20 cellular contexts compared by ENCODE assay signal in the genomic region with DNA sequence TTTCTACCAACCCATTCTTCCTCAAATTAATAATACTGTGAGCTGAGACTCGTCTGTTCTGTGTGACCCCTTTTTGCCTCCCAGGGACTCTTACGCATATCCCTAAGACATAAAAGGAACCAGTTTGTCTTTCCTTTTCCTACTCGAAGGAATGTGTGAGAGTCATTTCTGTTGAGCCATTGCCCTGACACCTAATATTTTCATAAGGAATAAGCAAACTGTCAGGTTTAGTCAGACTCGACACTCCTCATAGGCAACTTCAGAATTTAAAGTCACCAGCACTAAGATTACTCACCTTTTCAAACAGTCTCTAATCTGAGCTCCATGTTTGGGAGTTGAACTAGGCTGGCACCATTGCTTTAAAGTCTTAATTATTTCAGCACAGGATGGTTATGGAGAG.
A peak's percentile ranks its signal among the peaks of the same experiment; 100 is the strongest.
DNase-seq lines count a peak whose midpoint lies in the region; FAIRE-seq and TF ChIP-seq lines count a peak whose summit lies in the region.
"Had no signal": no experiment of that assay in that cellular context is flagged by ENCODE, and none has a peak within 500 bp of the region (broad histone marks: within the 10 kb centered on the region; RNA-seq: fewer than 3 reads in every experiment).

No MANE protein-coding gene starts in this region.

- H3K9me3 ChIP-seq in esophagus (ENCODE audit: control insufficient read depth in 2 of 2, insufficient read depth in 1 of 2, low read depth in 1 of 2, low read length in 1 of 2), result no peaks in the 10 kb centered on the region
- no peaks in the 10 kb centered on the region for H3K9me3 ChIP-seq in osteoblast (ENCODE audit: low read depth, low read length)
- no peaks in the 10 kb centered on the region for H3K9me3 ChIP-seq in neuronal stem cell (replicated peaks in 1 of 2; ENCODE audit: control insufficient read depth in 2 of 2, insufficient read depth in 1 of 2, low read depth in 1 of 2, low read length in 2 of 2)
- H3K9me3 ChIP-seq in kidney (ENCODE audit: control insufficient read depth in 1 of 2, low read length in 2 of 2), result no peaks in the 10 kb centered on the region
- H3K9me3 ChIP-seq in MM.1S (replicated peaks; ENCODE audit: insufficient read depth, low read length), result no peaks in the 10 kb centered on the region
- H3K9me3 ChIP-seq: BLaER1 had no signal

- H3K23ac ChIP-seq in neuronal stem cell (ENCODE audit: low read depth, low read length, poor library complexity), result no peak overlapping the region

- 41 to 51% methylated on average over 4 of the region's 4 CpGs for WGBS in esophagus, 2 donors
- no CpG with 5 or more reads among the region's 4 CpGs for WGBS in neuronal stem cell (ENCODE audit: extremely low coverage in 2 of 2, insufficient read length in 2 of 2, insufficient replicate concordance in 1 of 2), 2 donors

- H2BK15ac ChIP-seq in neuronal stem cell (ENCODE audit: low read length), result no peak overlapping the region

- H2BK12ac ChIP-seq in neuronal stem cell (ENCODE audit: low read length), result no peak overlapping the region

- H3K4me2 ChIP-seq in osteoblast (ENCODE audit: insufficient read depth, low read length), result peak overlapping the region; percentile 20
- H3K4me2 ChIP-seq in neuronal stem cell (ENCODE audit: insufficient read depth, low read length, poor library complexity, severe bottlenecking), result no peak overlapping the region
- H3K4me2 ChIP-seq in MM.1S (ENCODE audit: low read depth, low read length), result no peak overlapping the region
- H3K4me2 ChIP-seq: BLaER1 had no signal

- H3K36me3 ChIP-seq in BJ (ENCODE audit: control insufficient read depth, insufficient read depth, low read length) (no peaks in the 10 kb centered on the region), esophagus (ENCODE audit: control insufficient read depth in 2 of 2, insufficient read depth in 2 of 2, low read length in 1 of 2) (no peaks in the 10 kb centered on the region), osteoblast (ENCODE audit: insufficient read depth, low read length) (no peaks in the 10 kb centered on the region), neuronal stem cell (replicated peaks in 1 of 2; ENCODE audit: control insufficient read depth in 2 of 2, insufficient read depth in 2 of 2, low read length in 2 of 2) (no peaks in the 10 kb centered on the region), kidney (ENCODE audit: control insufficient read depth in 1 of 2, insufficient read depth in 2 of 2, low read length in 2 of 2) (no peaks in the 10 kb centered on the region), MM.1S (replicated peaks; ENCODE audit: insufficient read depth, low read length) (no peaks in the 10 kb centered on the region)
- H3K36me3 ChIP-seq: BLaER1, WERI-Rb-1 had no signal

- H3K4ac ChIP-seq in neuronal stem cell (ENCODE audit: low read length), result no peak overlapping the region

- H3K27me3 ChIP-seq in BJ (ENCODE audit: control insufficient read depth, insufficient read depth, low read length) (no peaks in the 10 kb centered on the region; the same call in 1 of the 2 replicates), esophagus (ENCODE audit: control insufficient read depth in 1 of 2, insufficient read depth in 2 of 2, low read length in 2 of 2) (no peaks in the 10 kb centered on the region), osteoblast (ENCODE audit: insufficient read depth, low read length) (no peaks in the 10 kb centered on the region), neuronal stem cell (ENCODE audit: control insufficient read depth in 3 of 3, insufficient read depth in 3 of 3, low read depth in 1 of 3, low read length in 3 of 3) (no peaks in the 10 kb centered on the region), MM.1S (replicated peaks; ENCODE audit: insufficient read depth, low read length) (no peaks in the 10 kb centered on the region)
- H3K27me3 ChIP-seq: BLaER1 had no signal

- CTCF ChIA-PET in BJ (lab: Yijun Ruan, JAX), result interaction anchor here (1.0 to 1.5 kb wide), 2 partner anchors 69 to 307 kb away, joined by 4 read pairs; no protein-coding TSS in a partner anchor

- no peaks in the 10 kb centered on the region for H3K79me1 ChIP-seq in neuronal stem cell (ENCODE audit: low read depth, low read length)

- H2BK120ac ChIP-seq in neuronal stem cell (ENCODE audit: low read depth, low read length), result no peak overlapping the region

- H3K27ac ChIP-seq in esophagus (ENCODE audit: low read depth in 2 of 2, low read length in 1 of 2) (peak overlapping the region; percentile 12 to 63), osteoblast (ENCODE audit: low read depth, low read length) (peak overlapping the region; percentile 99), neuronal stem cell (replicated peaks; ENCODE audit: low read length) (no peak overlapping the region), kidney (ENCODE audit: low read depth in 2 of 2, low read length in 2 of 2) (no peak overlapping the region), MM.1S (ENCODE audit: low read length) (no peak overlapping the region)
- H3K27ac ChIP-seq: BLaER1, WERI-Rb-1 had no signal

- no peak overlapping the region for H3K4me3 ChIP-seq in BJ (ENCODE audit: low read depth, low read length)
- no peak overlapping the region for H3K4me3 ChIP-seq in esophagus (ENCODE audit: low read depth in 1 of 2, low read length in 2 of 2)
- no peak overlapping the region for H3K4me3 ChIP-seq in osteoblast (ENCODE audit: insufficient read depth, low read length)
- no peak overlapping the region for H3K4me3 ChIP-seq in neuronal stem cell (ENCODE audit: low read length in 2 of 2)
- no peak overlapping the region for H3K4me3 ChIP-seq in kidney (ENCODE audit: low read length in 2 of 2)
- H3K4me3 ChIP-seq in MM.1S (ENCODE audit: low read length), result no peak overlapping the region
- H3K4me3 ChIP-seq: BLaER1 had no signal

- no peak overlapping the region for H3K14ac ChIP-seq in neuronal stem cell (ENCODE audit: low read length)

- TF ChIP-seq CTCF in BJ (IDR thresholded peaks at IDR 0.05; ENCODE audit: insufficient read depth, low read depth, low read length) (no peak), osteoblast (IDR thresholded peaks at IDR 0.05; ENCODE audit: extremely low read depth, low read depth, low read length) (no peak), kidney (IDR thresholded peaks at IDR 0.05; ENCODE audit: borderline replicate concordance, extremely low read depth, insufficient read depth) (no peak), MM.1S (IDR thresholded peaks at IDR 0.05; ENCODE audit: low read length) (no peak)

- DNase-seq in BJ (ENCODE audit: low read depth), result peak; percentile 14
- peak; percentile 79 for DNase-seq in RCC 7860 (ENCODE audit: low spot score)
- DNase-seq in osteoblast (ENCODE audit: insufficient read length, low spot score, missing footprints), result peak; percentile 54
- DNase-seq in neuronal stem cell (ENCODE audit: low spot score), result no peak
- DNase-seq in kidney, result no peak
- no peak for DNase-seq in iPS-NIHi11 (ENCODE audit: low spot score)
- no peak for DNase-seq in MM.1S
- DNase-seq: activated CD8-positive, alpha-beta T cell treated with anti-CD3 and anti-CD28 coated beads, Interleukin-2, amount 10 ng/mL, durations not matched to agents 7 days and 5 days; activated naive CD8-positive, alpha-beta T cell treated with anti-CD3 and anti-CD28 coated beads, Interleukin-2, amount 50 U/mL, for 24 hours; DMS 273 treated with DMSO at 0.1 percent for 48 hours; midbrain; MV-4-11; NCI-H2081 treated with DMSO at 0.1 percent for 48 hours; nucleus accumbens; stimulated activated CD4-positive, alpha-beta T cell treated with anti-CD3 and anti-CD28 coated beads, Interleukin-4, amount 100 ng/mL, for 24 hours; stimulated activated CD8-positive, alpha-beta memory T cell treated with anti-CD3 and anti-CD28 coated beads, Interleukin-4, amount 100 ng/mL, for 48 hours; T-helper 1 cell; WERI-Rb-1 had no signal

- H3K79me2 ChIP-seq in osteoblast (ENCODE audit: insufficient read depth, low read length) (no peaks in the 10 kb centered on the region), MM.1S (ENCODE audit: low read length) (no peaks in the 10 kb centered on the region)

- H4K20me1 ChIP-seq in osteoblast (ENCODE audit: insufficient read depth, low read length) (no peaks in the 10 kb centered on the region), MM.1S (ENCODE audit: insufficient read depth, low read length) (no peaks in the 10 kb centered on the region)
- H4K20me1 ChIP-seq: BLaER1 had no signal

- H3K4me1 ChIP-seq in esophagus (ENCODE audit: control insufficient read depth in 2 of 2, insufficient read depth in 2 of 2, low read length in 1 of 2) (no peaks in the 10 kb centered on the region), osteoblast (ENCODE audit: insufficient read depth, low read length) (peaks cover 43% of the 10 kb centered on the region), neuronal stem cell (ENCODE audit: control insufficient read depth in 2 of 2, insufficient read depth in 1 of 2, low read depth in 1 of 2, low read length in 2 of 2) (no peaks in the 10 kb centered on the region), kidney (ENCODE audit: control insufficient read depth in 1 of 2, insufficient read depth in 1 of 2, low read depth in 1 of 2, low read length in 2 of 2) (no peaks in the 10 kb centered on the region), MM.1S (ENCODE audit: low read length) (no peaks in the 10 kb centered on the region)
- H3K4me1 ChIP-seq: BLaER1 had no signal

- H3F3A ChIP-seq in MM.1S (ENCODE audit: insufficient read depth, low read length), result no peaks in the 10 kb centered on the region

- H3K9me2 ChIP-seq in MM.1S (replicated peaks; ENCODE audit: insufficient read depth, low read length), result no peaks in the 10 kb centered on the region

- no peak overlapping the region for H2BK5ac ChIP-seq in neuronal stem cell (ENCODE audit: low read length)

- POLR2A ChIA-PET in BJ (lab: Charles Lee), result no interaction called here

- no peak overlapping the region for H4K8ac ChIP-seq in neuronal stem cell (ENCODE audit: low read depth, low read length)

- H3K9ac ChIP-seq in neuronal stem cell (ENCODE audit: low read depth, low read length, poor library complexity) (no peak overlapping the region), kidney (ENCODE audit: low read length in 2 of 2) (no peak overlapping the region), MM.1S (ENCODE audit: low read length) (no peak overlapping the region)
- H3K9ac ChIP-seq: BLaER1 had no signal

- no peak overlapping the region for H2AK5ac ChIP-seq in neuronal stem cell (ENCODE audit: low read depth, low read length)

- no peak overlapping the region for H4K91ac ChIP-seq in neuronal stem cell (ENCODE audit: low read depth, low read length, poor library complexity)

- intact Hi-C loops in kidney (cut with DNase I), result no loop called here

- H3K18ac ChIP-seq in neuronal stem cell (ENCODE audit: low read length), result no peak overlapping the region

- FAIRE-seq in RCC 7860 (lab: Jason Lieb, UNC) (no peak), kidney (lab: Jason Lieb, UNC) (no peak)

- H2AFZ ChIP-seq in osteoblast (ENCODE audit: low read length) (peak overlapping the region; percentile 13), neuronal stem cell (ENCODE audit: low read length) (no peak overlapping the region), MM.1S (ENCODE audit: low read length) (no peak overlapping the region)

Comparison
In these comparisons a context has a peak if more than half of its experiments do, and no peak if none do; other contexts are left out.
1. DNase-seq: peak in BJ (single experiment), RCC 7860 (single experiment) and osteoblast (single experiment); none in neuronal stem cell (single experiment), kidney (single experiment), iPS-NIHi11 (single experiment) and MM.1S (single experiment).
2. H3K27ac ChIP-seq: peak in esophagus (2 of 2) and osteoblast (single experiment); none in neuronal stem cell (single experiment), kidney (0 of 2) and MM.1S (single experiment).